1 cellular context compared by ENCODE assay signal in genomic region chr20:57389695-57390603, GRCh38.
TF ChIP-seq lines count a peak whose summit lies in the region.

No MANE protein-coding gene starts in this region.

TF ChIP-seq in K562, 482 proteins besides CTCF, POLR2A, EP300 and RAD21 (continued from another document and continues in another):
- TF ChIP-seq, protein P1, sequence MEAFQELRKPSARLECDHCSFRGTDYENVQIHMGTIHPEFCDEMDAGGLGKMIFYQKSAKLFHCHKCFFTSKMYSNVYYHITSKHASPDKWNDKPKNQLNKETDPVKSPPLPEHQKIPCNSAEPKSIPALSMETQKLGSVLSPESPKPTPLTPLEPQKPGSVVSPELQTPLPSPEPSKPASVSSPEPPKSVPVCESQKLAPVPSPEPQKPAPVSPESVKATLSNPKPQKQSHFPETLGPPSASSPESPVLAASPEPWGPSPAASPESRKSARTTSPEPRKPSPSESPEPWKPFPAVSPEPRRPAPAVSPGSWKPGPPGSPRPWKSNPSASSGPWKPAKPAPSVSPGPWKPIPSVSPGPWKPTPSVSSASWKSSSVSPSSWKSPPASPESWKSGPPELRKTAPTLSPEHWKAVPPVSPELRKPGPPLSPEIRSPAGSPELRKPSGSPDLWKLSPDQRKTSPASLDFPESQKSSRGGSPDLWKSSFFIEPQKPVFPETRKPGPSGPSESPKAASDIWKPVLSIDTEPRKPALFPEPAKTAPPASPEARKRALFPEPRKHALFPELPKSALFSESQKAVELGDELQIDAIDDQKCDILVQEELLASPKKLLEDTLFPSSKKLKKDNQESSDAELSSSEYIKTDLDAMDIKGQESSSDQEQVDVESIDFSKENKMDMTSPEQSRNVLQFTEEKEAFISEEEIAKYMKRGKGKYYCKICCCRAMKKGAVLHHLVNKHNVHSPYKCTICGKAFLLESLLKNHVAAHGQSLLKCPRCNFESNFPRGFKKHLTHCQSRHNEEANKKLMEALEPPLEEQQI (IDR thresholded peaks at IDR 0.05) = no peak
- TF ChIP-seq FUS (optimal IDR thresholded peaks at IDR 0.05; ENCODE audit: low read depth, low read length) (no peak), ZC3H11A (IDR thresholded peaks at IDR 0.05; ENCODE audit: low read depth, low read length) (no peak), ZNF384 (IDR thresholded peaks at IDR 0.05; ENCODE audit: low read depth, low read length) (no peak), SETDB1 (IDR thresholded peaks at IDR 0.05; ENCODE audit: low read length) (no peak), SRSF3 (IDR thresholded peaks at IDR 0.05; ENCODE audit: insufficient read depth, low read length) (no peak; the same call in none of the 2 replicates), ZNF707 (CRISPR knock-in tag; conservative IDR thresholded peaks at IDR 0.05) (no peak), RBM14 (IDR thresholded peaks at IDR 0.05; ENCODE audit: borderline replicate concordance, insufficient read depth, low read depth, low read length) (0 out of 2 replicates have a peak, but pooled peaks have one; percentile 26), YY1 (IDR thresholded peaks at IDR 0.05; ENCODE audit: borderline replicate concordance in 1 of 3, control insufficient read depth in 1 of 3, extremely low read depth in 1 of 3, insufficient read depth in 3 of 3, insufficient read length in 1 of 3, insufficient replicate concordance in 2 of 3, low read depth in 1 of 3, low read length in 2 of 3) (no peak), POLR2B (IDR thresholded peaks at IDR 0.05; ENCODE audit: low read depth, partially characterized antibody) (no peak), ZBTB7A (IDR thresholded peaks at IDR 0.05; ENCODE audit: borderline replicate concordance, control insufficient read depth, low read depth, low read length) (peak; percentile 78), SP2 (IDR thresholded peaks at IDR 0.05; ENCODE audit: extremely low read depth, low read depth, low read length, poor library complexity, severe bottlenecking) (no peak), TBP (optimal IDR thresholded peaks at IDR 0.05; ENCODE audit: low read depth, low read length) (peak; percentile 50), GATA2 (CRISPR knock-in tag; IDR thresholded peaks at IDR 0.05) (no peak), HDAC8 (tag; IDR thresholded peaks at IDR 0.05) (peak; percentile 60; the same call in 1 of the 2 replicates), CBX2 (IDR thresholded peaks at IDR 0.05; ENCODE audit: insufficient read depth, low read length, poor library complexity, severe bottlenecking) (no peak), ATF1 (CRISPR knock-in tag; IDR thresholded peaks at IDR 0.05) (no peak), ATF1 (tag; IDR thresholded peaks at IDR 0.05) (peak; percentile 66), U2AF1 (optimal IDR thresholded peaks at IDR 0.05; ENCODE audit: low read depth, low read length) (no peak), MYC (IDR thresholded peaks at IDR 0.05; ENCODE audit: low read depth, low read length) (peak; percentile 20; the same call in 1 of the 2 replicates), MYC (CRISPR knock-in tag; IDR thresholded peaks at IDR 0.05; ENCODE audit: borderline replicate concordance, low read depth) (peak; percentile 89), PBX2 (CRISPR knock-in tag; IDR thresholded peaks at IDR 0.05; ENCODE audit: low read depth) (no peak), PBX2 (tag; conservative IDR thresholded peaks at IDR 0.05; ENCODE audit: low read depth) (no peak), GMEB1 (CRISPR knock-in tag; IDR thresholded peaks at IDR 0.05) (peak; percentile 46), ZNF140 (CRISPR knock-in tag; IDR thresholded peaks at IDR 0.05) (no peak), ZNF830 (CRISPR knock-in tag; IDR thresholded peaks at IDR 0.05) (no peak), ELF2 (CRISPR knock-in tag; IDR thresholded peaks at IDR 0.05) (no peak), ZNF785 (CRISPR knock-in tag; IDR thresholded peaks at IDR 0.05) (no peak), BRF1 (IDR thresholded peaks at IDR 0.05; ENCODE audit: borderline replicate concordance, extremely low read depth, insufficient read length) (no peak), RBM15 (IDR thresholded peaks at IDR 0.05; ENCODE audit: insufficient read depth, low read length) (no peak), EZH2 (IDR thresholded peaks at IDR 0.05; ENCODE audit: borderline replicate concordance, low read depth, low read length) (no peak)
- TF ChIP-seq, protein P2, sequence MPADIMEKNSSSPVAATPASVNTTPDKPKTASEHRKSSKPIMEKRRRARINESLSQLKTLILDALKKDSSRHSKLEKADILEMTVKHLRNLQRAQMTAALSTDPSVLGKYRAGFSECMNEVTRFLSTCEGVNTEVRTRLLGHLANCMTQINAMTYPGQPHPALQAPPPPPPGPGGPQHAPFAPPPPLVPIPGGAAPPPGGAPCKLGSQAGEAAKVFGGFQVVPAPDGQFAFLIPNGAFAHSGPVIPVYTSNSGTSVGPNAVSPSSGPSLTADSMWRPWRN (IDR thresholded peaks at IDR 0.05; ENCODE audit: low read depth) = no peak
- TF ChIP-seq, protein P3, sequence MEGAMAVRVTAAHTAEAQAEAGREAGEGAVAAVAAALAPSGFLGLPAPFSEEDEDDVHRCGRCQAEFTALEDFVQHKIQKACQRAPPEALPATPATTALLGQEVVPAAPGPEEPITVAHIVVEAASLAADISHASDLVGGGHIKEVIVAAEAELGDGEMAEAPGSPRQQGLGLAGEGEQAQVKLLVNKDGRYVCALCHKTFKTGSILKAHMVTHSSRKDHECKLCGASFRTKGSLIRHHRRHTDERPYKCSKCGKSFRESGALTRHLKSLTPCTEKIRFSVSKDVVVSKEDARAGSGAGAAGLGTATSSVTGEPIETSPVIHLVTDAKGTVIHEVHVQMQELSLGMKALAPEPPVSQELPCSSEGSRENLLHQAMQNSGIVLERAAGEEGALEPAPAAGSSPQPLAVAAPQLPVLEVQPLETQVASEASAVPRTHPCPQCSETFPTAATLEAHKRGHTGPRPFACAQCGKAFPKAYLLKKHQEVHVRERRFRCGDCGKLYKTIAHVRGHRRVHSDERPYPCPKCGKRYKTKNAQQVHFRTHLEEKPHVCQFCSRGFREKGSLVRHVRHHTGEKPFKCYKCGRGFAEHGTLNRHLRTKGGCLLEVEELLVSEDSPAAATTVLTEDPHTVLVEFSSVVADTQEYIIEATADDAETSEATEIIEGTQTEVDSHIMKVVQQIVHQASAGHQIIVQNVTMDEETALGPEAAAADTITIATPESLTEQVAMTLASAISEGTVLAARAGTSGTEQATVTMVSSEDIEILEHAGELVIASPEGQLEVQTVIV (CRISPR knock-in tag; IDR thresholded peaks at IDR 0.05; ENCODE audit: borderline replicate concordance) = no peak
- TF ChIP-seq, protein P4, sequence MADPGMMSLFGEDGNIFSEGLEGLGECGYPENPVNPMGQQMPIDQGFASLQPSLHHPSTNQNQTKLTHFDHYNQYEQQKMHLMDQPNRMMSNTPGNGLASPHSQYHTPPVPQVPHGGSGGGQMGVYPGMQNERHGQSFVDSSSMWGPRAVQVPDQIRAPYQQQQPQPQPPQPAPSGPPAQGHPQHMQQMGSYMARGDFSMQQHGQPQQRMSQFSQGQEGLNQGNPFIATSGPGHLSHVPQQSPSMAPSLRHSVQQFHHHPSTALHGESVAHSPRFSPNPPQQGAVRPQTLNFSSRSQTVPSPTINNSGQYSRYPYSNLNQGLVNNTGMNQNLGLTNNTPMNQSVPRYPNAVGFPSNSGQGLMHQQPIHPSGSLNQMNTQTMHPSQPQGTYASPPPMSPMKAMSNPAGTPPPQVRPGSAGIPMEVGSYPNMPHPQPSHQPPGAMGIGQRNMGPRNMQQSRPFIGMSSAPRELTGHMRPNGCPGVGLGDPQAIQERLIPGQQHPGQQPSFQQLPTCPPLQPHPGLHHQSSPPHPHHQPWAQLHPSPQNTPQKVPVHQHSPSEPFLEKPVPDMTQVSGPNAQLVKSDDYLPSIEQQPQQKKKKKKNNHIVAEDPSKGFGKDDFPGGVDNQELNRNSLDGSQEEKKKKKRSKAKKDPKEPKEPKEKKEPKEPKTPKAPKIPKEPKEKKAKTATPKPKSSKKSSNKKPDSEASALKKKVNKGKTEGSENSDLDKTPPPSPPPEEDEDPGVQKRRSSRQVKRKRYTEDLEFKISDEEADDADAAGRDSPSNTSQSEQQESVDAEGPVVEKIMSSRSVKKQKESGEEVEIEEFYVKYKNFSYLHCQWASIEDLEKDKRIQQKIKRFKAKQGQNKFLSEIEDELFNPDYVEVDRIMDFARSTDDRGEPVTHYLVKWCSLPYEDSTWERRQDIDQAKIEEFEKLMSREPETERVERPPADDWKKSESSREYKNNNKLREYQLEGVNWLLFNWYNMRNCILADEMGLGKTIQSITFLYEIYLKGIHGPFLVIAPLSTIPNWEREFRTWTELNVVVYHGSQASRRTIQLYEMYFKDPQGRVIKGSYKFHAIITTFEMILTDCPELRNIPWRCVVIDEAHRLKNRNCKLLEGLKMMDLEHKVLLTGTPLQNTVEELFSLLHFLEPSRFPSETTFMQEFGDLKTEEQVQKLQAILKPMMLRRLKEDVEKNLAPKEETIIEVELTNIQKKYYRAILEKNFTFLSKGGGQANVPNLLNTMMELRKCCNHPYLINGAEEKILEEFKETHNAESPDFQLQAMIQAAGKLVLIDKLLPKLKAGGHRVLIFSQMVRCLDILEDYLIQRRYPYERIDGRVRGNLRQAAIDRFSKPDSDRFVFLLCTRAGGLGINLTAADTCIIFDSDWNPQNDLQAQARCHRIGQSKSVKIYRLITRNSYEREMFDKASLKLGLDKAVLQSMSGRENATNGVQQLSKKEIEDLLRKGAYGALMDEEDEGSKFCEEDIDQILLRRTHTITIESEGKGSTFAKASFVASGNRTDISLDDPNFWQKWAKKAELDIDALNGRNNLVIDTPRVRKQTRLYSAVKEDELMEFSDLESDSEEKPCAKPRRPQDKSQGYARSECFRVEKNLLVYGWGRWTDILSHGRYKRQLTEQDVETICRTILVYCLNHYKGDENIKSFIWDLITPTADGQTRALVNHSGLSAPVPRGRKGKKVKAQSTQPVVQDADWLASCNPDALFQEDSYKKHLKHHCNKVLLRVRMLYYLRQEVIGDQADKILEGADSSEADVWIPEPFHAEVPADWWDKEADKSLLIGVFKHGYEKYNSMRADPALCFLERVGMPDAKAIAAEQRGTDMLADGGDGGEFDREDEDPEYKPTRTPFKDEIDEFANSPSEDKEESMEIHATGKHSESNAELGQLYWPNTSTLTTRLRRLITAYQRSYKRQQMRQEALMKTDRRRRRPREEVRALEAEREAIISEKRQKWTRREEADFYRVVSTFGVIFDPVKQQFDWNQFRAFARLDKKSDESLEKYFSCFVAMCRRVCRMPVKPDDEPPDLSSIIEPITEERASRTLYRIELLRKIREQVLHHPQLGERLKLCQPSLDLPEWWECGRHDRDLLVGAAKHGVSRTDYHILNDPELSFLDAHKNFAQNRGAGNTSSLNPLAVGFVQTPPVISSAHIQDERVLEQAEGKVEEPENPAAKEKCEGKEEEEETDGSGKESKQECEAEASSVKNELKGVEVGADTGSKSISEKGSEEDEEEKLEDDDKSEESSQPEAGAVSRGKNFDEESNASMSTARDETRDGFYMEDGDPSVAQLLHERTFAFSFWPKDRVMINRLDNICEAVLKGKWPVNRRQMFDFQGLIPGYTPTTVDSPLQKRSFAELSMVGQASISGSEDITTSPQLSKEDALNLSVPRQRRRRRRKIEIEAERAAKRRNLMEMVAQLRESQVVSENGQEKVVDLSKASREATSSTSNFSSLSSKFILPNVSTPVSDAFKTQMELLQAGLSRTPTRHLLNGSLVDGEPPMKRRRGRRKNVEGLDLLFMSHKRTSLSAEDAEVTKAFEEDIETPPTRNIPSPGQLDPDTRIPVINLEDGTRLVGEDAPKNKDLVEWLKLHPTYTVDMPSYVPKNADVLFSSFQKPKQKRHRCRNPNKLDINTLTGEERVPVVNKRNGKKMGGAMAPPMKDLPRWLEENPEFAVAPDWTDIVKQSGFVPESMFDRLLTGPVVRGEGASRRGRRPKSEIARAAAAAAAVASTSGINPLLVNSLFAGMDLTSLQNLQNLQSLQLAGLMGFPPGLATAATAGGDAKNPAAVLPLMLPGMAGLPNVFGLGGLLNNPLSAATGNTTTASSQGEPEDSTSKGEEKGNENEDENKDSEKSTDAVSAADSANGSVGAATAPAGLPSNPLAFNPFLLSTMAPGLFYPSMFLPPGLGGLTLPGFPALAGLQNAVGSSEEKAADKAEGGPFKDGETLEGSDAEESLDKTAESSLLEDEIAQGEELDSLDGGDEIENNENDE (IDR thresholded peaks at IDR 0.05; ENCODE audit: low read depth, low read length) = no peak
- TF ChIP-seq, protein P5, sequence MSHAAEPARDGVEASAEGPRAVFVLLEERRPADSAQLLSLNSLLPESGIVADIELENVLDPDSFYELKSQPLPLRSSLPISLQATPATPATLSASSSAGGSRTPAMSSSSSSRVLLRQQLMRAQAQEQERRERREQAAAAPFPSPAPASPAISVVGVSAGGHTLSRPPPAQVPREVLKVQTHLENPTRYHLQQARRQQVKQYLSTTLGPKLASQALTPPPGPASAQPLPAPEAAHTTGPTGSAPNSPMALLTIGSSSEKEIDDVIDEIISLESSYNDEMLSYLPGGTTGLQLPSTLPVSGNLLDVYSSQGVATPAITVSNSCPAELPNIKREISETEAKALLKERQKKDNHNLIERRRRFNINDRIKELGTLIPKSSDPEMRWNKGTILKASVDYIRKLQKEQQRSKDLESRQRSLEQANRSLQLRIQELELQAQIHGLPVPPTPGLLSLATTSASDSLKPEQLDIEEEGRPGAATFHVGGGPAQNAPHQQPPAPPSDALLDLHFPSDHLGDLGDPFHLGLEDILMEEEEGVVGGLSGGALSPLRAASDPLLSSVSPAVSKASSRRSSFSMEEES (CRISPR knock-in tag; IDR thresholded peaks at IDR 0.05) = no peak; the same call in 1 of the 2 replicates
